Comparison of ENCODE assay signal across 9 cellular contexts in the genomic region with DNA sequence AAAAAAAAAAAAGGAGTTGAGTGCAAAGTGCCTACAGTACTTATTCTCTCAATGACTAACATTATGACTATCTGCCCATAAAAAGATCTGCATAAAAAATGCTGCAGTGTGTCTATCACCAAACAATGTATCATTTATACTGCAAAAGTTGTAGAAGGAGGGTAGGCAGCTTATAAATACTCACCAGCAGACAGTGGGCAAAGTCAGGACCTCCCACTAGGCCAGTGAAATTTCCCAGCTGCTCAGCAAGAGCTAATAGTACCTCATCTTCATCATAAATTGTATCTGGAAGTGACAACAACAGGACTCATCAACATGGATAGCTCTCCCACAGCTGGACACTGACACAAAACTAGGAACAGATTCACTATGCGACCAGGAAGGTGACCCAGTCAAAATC. TPM values are rescaled to one million over a fixed set of nuclear protein-coding genes. Genes with fewer than 3 reads are reported as not detected.
DNase-seq lines count a peak whose midpoint lies in the region; ATAC-seq and TF ChIP-seq lines count a peak whose summit lies in the region.
"Had no signal": no experiment of that assay in that cellular context is flagged by ENCODE, and none has a peak within 500 bp of the region (broad histone marks: within the 10 kb centered on the region; RNA-seq: fewer than 3 reads in every experiment).

No MANE protein-coding gene starts in this region.

- 0 out of 2 replicates have a peak, but pooled peaks cover 2% of the 10 kb centered on the region for H3K27me3 Mint-ChIP-seq in HFFc6 (ENCODE audit: insufficient read depth)

- no peak overlapping the region for H2AK5ac ChIP-seq in mesenchymal stem cell (ENCODE audit: low read length, severe bottlenecking)

- no peak overlapping the region for H3K23ac ChIP-seq in mesenchymal stem cell (ENCODE audit: low read length in 2 of 2)

- H3K9me3 Mint-ChIP-seq in HFFc6, result no peaks in the 10 kb centered on the region

- no peak overlapping the region for H2BK12ac ChIP-seq in mesenchymal stem cell (ENCODE audit: low read length in 2 of 2)

- peak overlapping the region; percentile 94 for H3K4me3 ChIP-seq in AG04450 (ENCODE audit: low read depth, low read length)
- H3K4me3 ChIP-seq in body of pancreas, result peak overlapping the region in 1 of 2 donors; percentile 94
- H3K4me3 ChIP-seq in mesenchymal stem cell (ENCODE audit: insufficient read depth in 1 of 2, low read depth in 1 of 2, low read length in 2 of 2), result peak overlapping the region in 1 of 2 experiments; percentile 95

- H3K36me3 Mint-ChIP-seq in HFFc6 (ENCODE audit: low read depth), result peaks cover 49% of the 10 kb centered on the region

- H3K27me3 ChIP-seq in AG04450 (ENCODE audit: control insufficient read depth, insufficient read depth, low read length) (no peaks in the 10 kb centered on the region), body of pancreas (no peaks in the 10 kb centered on the region), mesenchymal stem cell (ENCODE audit: control insufficient read depth in 1 of 2, insufficient read depth in 1 of 2, low read length in 2 of 2) (no peaks in the 10 kb centered on the region)

- no peak overlapping the region for H2BK120ac ChIP-seq in mesenchymal stem cell (ENCODE audit: low read depth, low read length)

- no peak for TF ChIP-seq CTCF in AG04450 (IDR thresholded peaks at IDR 0.05; ENCODE audit: low read depth, low read length)
- no peak for TF ChIP-seq CTCF in HFFc6 (IDR thresholded peaks at IDR 0.05)
- TF ChIP-seq CTCF in body of pancreas (IDR thresholded peaks at IDR 0.05), result no peak

- POLR2A ChIA-PET in AG04450 (lab: Yijun Ruan, JAX), result interaction anchor here (2.8 kb wide), 1 partner anchor 55 kb away, joined by 10 read pairs; no protein-coding TSS in a partner anchor

- DNase-seq in AG04450 (ENCODE audit: low read depth, low spot score) (no peak), HFFc6 (peak; percentile 43), body of pancreas (no peak), mesenchymal stem cell (peak; percentile 37), cerebellum (ENCODE audit: low spot score) (no peak), NCI-H82 treated with DMSO at 0.1 percent for 48 hours (lab: John Stamatoyannopoulos, UW; ENCODE audit: unreplicated experiment) (no peak), left colon (no peak)
- DNase-seq: NCI-H1105 had no signal

- peaks cover 43% of the 10 kb centered on the region for H3K4me1 Mint-ChIP-seq in HFFc6 (ENCODE audit: low read depth)

- H3K9me3 ChIP-seq in AG04450 (ENCODE audit: control insufficient read depth, insufficient read depth, low read length), result no peaks in the 10 kb centered on the region; the same call in 1 of the 2 replicates
- no peaks in the 10 kb centered on the region for H3K9me3 ChIP-seq in body of pancreas
- H3K9me3 ChIP-seq in mesenchymal stem cell (ENCODE audit: control insufficient read depth, low read length), result no peaks in the 10 kb centered on the region

- H3K4me3 Mint-ChIP-seq in HFFc6, result peak overlapping the region; percentile 91

- no peak overlapping the region for H3K14ac ChIP-seq in mesenchymal stem cell (ENCODE audit: low read length in 2 of 2)

- H2AFZ ChIP-seq in mesenchymal stem cell (ENCODE audit: low read depth, low read length), result no peak overlapping the region

- no peak overlapping the region for H4K91ac ChIP-seq in mesenchymal stem cell (ENCODE audit: low read length)

- CTCF ChIA-PET in AG04450 (lab: Charles Lee), result interaction anchor here (1.0 to 8.5 kb wide), 5 partner anchors 10 to 178 kb away, joined by 3 to 65 read pairs (median 5); no protein-coding TSS in a partner anchor

- peak overlapping the region; percentile 92 for H3K9ac ChIP-seq in mesenchymal stem cell (ENCODE audit: low read length)

- H3K4ac ChIP-seq in mesenchymal stem cell (ENCODE audit: low read depth in 1 of 2, low read length in 2 of 2), result no peak overlapping the region

- intact Hi-C loops in body of pancreas (cut with DNase I), result no loop called here
- intact Hi-C loops in left colon (cut with DNase I, micrococcal nuclease), result loop anchor here in 1 of 2 donors (5.0 kb wide), 1 partner anchor 162 kb away; a partner anchor contains a TSS

- H3K27ac ChIP-seq in AG04450 (ENCODE audit: low read depth, low read length) (no peak overlapping the region), body of pancreas (peak overlapping the region; percentile 43 to 97 (median 96)), mesenchymal stem cell (ENCODE audit: low read length, poor library complexity, severe bottlenecking) (no peak overlapping the region)

- H3K36me3 ChIP-seq in body of pancreas (replicated peaks in 1 of 2; ENCODE audit: insufficient read depth in 1 of 2, low read depth in 2 of 2), result peaks cover 0 to 9% of the 10 kb centered on the region in 2 donors
- peaks cover 21 to 49% of the 10 kb centered on the region in 2 experiments for H3K36me3 ChIP-seq in mesenchymal stem cell (ENCODE audit: control insufficient read depth in 1 of 2, insufficient read depth in 2 of 2, low read depth in 1 of 2, low read length in 2 of 2)

- 16 to 21% methylated on average over 1 of the region's 1 CpG for WGBS in body of pancreas, 2 donors
- 53% methylated on average over 1 of the region's 1 CpG for WGBS in mesenchymal stem cell

- H2BK5ac ChIP-seq in mesenchymal stem cell (ENCODE audit: low read depth, low read length, poor library complexity, severe bottlenecking), result no peak overlapping the region

- H3K18ac ChIP-seq in mesenchymal stem cell (ENCODE audit: low read depth in 1 of 2, low read length in 2 of 2), result no peak overlapping the region

- ATAC-seq in body of pancreas (no peak), GM21367 (IDR thresholded peaks at IDR 0.05; ENCODE audit: unreplicated experiment) (no peak), left colon (no peak)

- peak overlapping the region; percentile 87 for H3K27ac Mint-ChIP-seq in HFFc6

- peaks cover 21% of the 10 kb centered on the region for H3K79me1 ChIP-seq in mesenchymal stem cell (replicated peaks; ENCODE audit: low read length, poor library complexity, severe bottlenecking)

- TF ChIP-seq POLR2A in body of pancreas (IDR thresholded peaks at IDR 0.05), result no peak

- peak overlapping the region; percentile 47 for H3K4me2 ChIP-seq in mesenchymal stem cell (ENCODE audit: low read length, poor library complexity, severe bottlenecking)

- H3K4me1 ChIP-seq in body of pancreas (peaks cover 58% of the 10 kb centered on the region), mesenchymal stem cell (ENCODE audit: control insufficient read depth, insufficient read depth, low read depth, low read length) (no peaks in the 10 kb centered on the region)

- no peak overlapping the region for H4K8ac ChIP-seq in mesenchymal stem cell (ENCODE audit: low read length)

- no peak overlapping the region for H2BK15ac ChIP-seq in mesenchymal stem cell (ENCODE audit: low read depth, poor library complexity, severe bottlenecking)

RNA-seq across cellular contexts. Expression of a gene that starts 1.6 kb away (rescaled TPM):
- polyA plus RNA-seq in AG04450 (2011; rRNA removed), result 40.3 and 44.9 TPM in 2 replicates
- polyA minus RNA-seq in AG04450 (2011; rRNA and poly(A)+ RNA removed), result 47.5 and 62.1 TPM in 2 replicates
- 10 to 100 TPM; 41.6 to 50.9 (median 44.3) TPM for total RNA-seq in HFFc6 (2021; fragmentation: NEBNext Ultra II Directional; extraction: Animal tissue kit (Norgen Biotek cat#: 25700))
- total RNA-seq in body of pancreas (10 to 100 TPM; 24.7 to 41.5 TPM), cerebellum (19.5 TPM), left colon (10 to 100 TPM; 45.3 to 45.8 TPM)
- 14.9 TPM for polyA plus RNA-seq in mesenchymal stem cell (2013, experiment 1 of 2)
- 14.7 TPM for polyA plus RNA-seq in mesenchymal stem cell (2013, experiment 2 of 2)

Comparison
In these comparisons a context has a peak if more than half of its experiments do, and no peak if none do; other contexts are left out.
1. DNase-seq: peak in HFFc6 (single experiment) and mesenchymal stem cell (single experiment); none in AG04450 (single experiment), body of pancreas (0 of 4), cerebellum (single experiment), NCI-H82 treated with DMSO at 0.1 percent for 48 hours (single experiment) and left colon (0 of 2).
2. H3K27ac ChIP-seq: peak in body of pancreas (4 of 4); none in AG04450 (single experiment) and mesenchymal stem cell (single experiment).